In the genomic region with DNA sequence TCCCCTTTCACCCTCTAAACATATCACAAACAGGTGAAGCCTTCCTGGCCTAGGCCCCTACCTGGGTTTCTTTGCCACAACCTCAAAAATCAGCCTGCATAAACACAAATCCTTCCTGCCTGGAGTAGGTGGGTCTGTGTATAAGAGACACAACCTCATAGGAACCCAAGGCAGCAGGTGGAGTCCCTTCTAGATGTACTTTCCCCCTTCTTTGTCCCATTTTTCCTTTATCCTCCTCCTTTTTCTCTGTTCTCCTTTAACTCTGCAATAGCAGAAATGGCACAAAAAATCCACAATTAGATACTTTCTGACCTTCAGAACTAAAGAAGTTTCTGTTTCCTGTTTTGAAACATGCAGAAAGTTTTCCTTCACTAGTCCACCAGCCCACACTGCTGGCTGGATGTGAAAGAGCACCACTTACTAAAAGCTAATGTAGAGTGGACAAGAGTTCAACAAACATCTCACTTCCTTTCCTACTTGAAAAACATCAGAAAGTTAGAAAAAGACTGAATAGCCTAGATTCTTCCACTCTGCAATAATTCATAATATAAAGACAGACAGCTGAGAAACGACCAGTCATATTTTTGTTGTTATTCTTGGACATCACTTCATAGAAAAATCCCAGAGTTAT, we compare ENCODE assay signal across 10 cellular contexts. TPM values are rescaled to one million over a fixed set of nuclear protein-coding genes. Genes with fewer than 3 reads are reported as not detected.
A peak's percentile ranks its signal among the peaks of the same experiment; 100 is the strongest.
DNase-seq lines count a peak whose midpoint lies in the region; ATAC-seq, FAIRE-seq and TF ChIP-seq lines count a peak whose summit lies in the region.
"Had no signal": no experiment of that assay in that cellular context is flagged by ENCODE, and none has a peak within 500 bp of the region (broad histone marks: within the 10 kb centered on the region; RNA-seq: fewer than 3 reads in every experiment).

No MANE protein-coding gene starts in this region.

- no peak overlapping the region for H3K4me2 ChIP-seq in HepG2 (ENCODE audit: low read depth, low read length)

- no peak overlapping the region for H2AFZ ChIP-seq in HepG2 (ENCODE audit: low read length)

- ATAC-seq in GM21515 (IDR thresholded peaks at IDR 0.05; ENCODE audit: unreplicated experiment) (peak; percentile 68), HepG2 (peak; percentile 60; the same call in 2 of the 3 replicates), HG03108 (IDR thresholded peaks at IDR 0.05; ENCODE audit: unreplicated experiment) (no peak)
- no peak for ATAC-seq in activated naive CD8-positive, alpha-beta T cell treated with anti-CD3 and anti-CD28 coated beads, Interleukin-2, amount 10 ng/mL, durations not matched to agents 7 days and 5 days (ENCODE audit: low read depth)

- no peak for TF ChIP-seq EP300 in HepG2 (IDR thresholded peaks at IDR 0.05; ENCODE audit: low read depth in 2 of 2, low read length in 2 of 2)
- no peak for TF ChIP-seq EP300 in HepG2 (CRISPR knock-in tag; IDR thresholded peaks at IDR 0.05; ENCODE audit: borderline replicate concordance)

- H3K9ac ChIP-seq in HepG2 (ENCODE audit: insufficient read depth, low read depth, low read length), result no peak overlapping the region

- DNase-seq in AG10803 (ENCODE audit: low read depth), result peak; percentile 44
- no peak for DNase-seq in activated naive CD8-positive, alpha-beta T cell treated with anti-CD3 and anti-CD28 coated beads, Interleukin-2, amount 10 ng/mL, durations not matched to agents 7 days and 5 days
- DNase-seq in HepG2 (ENCODE audit: low spot score), result no peak
- DNase-seq in ACHN, result no peak
- no peak for DNase-seq in NCI-H774 (lab: John Stamatoyannopoulos, UW)
- DNase-seq in activated CD4-positive, alpha-beta T cell treated with anti-CD3 and anti-CD28 coated beads for 48 hours, result no peak
- DNase-seq: NCI-H524 treated with DMSO at 0.1 percent for 48 hours had no signal

- TF ChIP-seq CTCF in AG10803 (conservative IDR thresholded peaks at IDR 0.05; ENCODE audit: low read length) (peak; percentile 43), HepG2 (CRISPR knock-in tag; IDR thresholded peaks at IDR 0.05) (no peak)

- in situ Hi-C loops in HepG2 (cut with HindIII; ENCODE audit: extremely low pct_ligation_motif_present, low pct_unique_long_range_greater_than_20kb) (no loop called here), ACHN (cut with HindIII; ENCODE audit: low pct_ligation_motif_present, low pct_unique_long_range_greater_than_20kb, low sequenced_read_pairs) (no loop called here)

- intact Hi-C loops in HepG2 (cut with micrococcal nuclease; ENCODE audit: unreplicated experiment), result no loop called here

- peak overlapping the region; percentile 0 for H3K27ac ChIP-seq in HepG2 (ENCODE audit: extremely low read length, insufficient read depth, low read length)

- H3K4me1 ChIP-seq in HepG2 (ENCODE audit: insufficient read depth, low read length), result peaks cover 33% of the 10 kb centered on the region

- BruUV-seq in HepG2 (replicated peaks; lab: Mats Ljungman, UMichigan), result no TSS peak

- POLR2A ChIA-PET in activated naive CD8-positive, alpha-beta T cell treated with anti-CD3 and anti-CD28 coated beads, Interleukin-2, amount 10 ng/mL, durations not matched to agents 7 days and 5 days (lab: Charles Lee), result no interaction called here
- POLR2A ChIA-PET in HepG2 (lab: Yijun Ruan, JAX), result interaction anchor here (1.2 to 2.1 kb wide), 2 partner anchors 11 to 17 kb away, joined by 3 to 12 read pairs; a partner anchor contains a TSS

- H4K20me1 ChIP-seq in HepG2 (ENCODE audit: insufficient read depth, low read length), result no peaks in the 10 kb centered on the region

- FAIRE-seq in HepG2 (lab: Jason Lieb, UNC), result no peak
- FAIRE-seq: keratinocyte had no signal

- H3K27me3 Mint-ChIP-seq in activated naive CD8-positive, alpha-beta T cell treated with anti-CD3 and anti-CD28 coated beads, Interleukin-2, amount 10 ng/mL, durations not matched to agents 7 days and 5 days, result no peaks in the 10 kb centered on the region

- H3K36me3 Mint-ChIP-seq in activated naive CD8-positive, alpha-beta T cell treated with anti-CD3 and anti-CD28 coated beads, Interleukin-2, amount 10 ng/mL, durations not matched to agents 7 days and 5 days, result peaks cover 13% of the 10 kb centered on the region

- TF ChIP-seq POLR2A in HepG2 (IDR thresholded peaks at IDR 0.05; ENCODE audit: insufficient read depth in 1 of 2, low read depth in 2 of 2, low read length in 2 of 2), result no peak

- no peak overlapping the region for H3K4me3 ChIP-seq in AG10803 (ENCODE audit: low read length)
- no peak overlapping the region for H3K4me3 ChIP-seq in HepG2 (replicated peaks in 1 of 3; ENCODE audit: insufficient read depth in 1 of 3, low read depth in 2 of 3, low read length in 3 of 3)

- 82% methylated on average over 1 of the region's 1 CpG for WGBS in HepG2 (ENCODE audit: low lambda C conversion rate)

- no peak for TF ChIP-seq RAD21 in HepG2 (CRISPR knock-in tag; IDR thresholded peaks at IDR 0.05)

- no peaks in the 10 kb centered on the region for H3K79me2 ChIP-seq in HepG2 (ENCODE audit: insufficient read depth, low read length)

- no peaks in the 10 kb centered on the region for H3K27me3 ChIP-seq in HepG2 (ENCODE audit: control insufficient read depth in 1 of 2, insufficient read depth in 2 of 2, low read length in 2 of 2)

- peaks cover 13 to 30% of the 10 kb centered on the region in 2 experiments for H3K36me3 ChIP-seq in HepG2 (replicated peaks in 1 of 2; ENCODE audit: control insufficient read depth in 1 of 2, insufficient read depth in 2 of 2, low read length in 2 of 2)

- peaks cover 8% of the 10 kb centered on the region for H3K9me3 Mint-ChIP-seq in activated naive CD8-positive, alpha-beta T cell treated with anti-CD3 and anti-CD28 coated beads, Interleukin-2, amount 10 ng/mL, durations not matched to agents 7 days and 5 days

- H3K4me1 Mint-ChIP-seq in activated naive CD8-positive, alpha-beta T cell treated with anti-CD3 and anti-CD28 coated beads, Interleukin-2, amount 10 ng/mL, durations not matched to agents 7 days and 5 days, result peaks cover 19% of the 10 kb centered on the region

- CTCF ChIA-PET in HepG2 (lab: Yijun Ruan, JAX; ENCODE audit: low intra/inter-chr PET ratio, low total read pairs), result no interaction called here

- peak overlapping the region; percentile 6 for H3K27ac Mint-ChIP-seq in activated naive CD8-positive, alpha-beta T cell treated with anti-CD3 and anti-CD28 coated beads, Interleukin-2, amount 10 ng/mL, durations not matched to agents 7 days and 5 days

- no peaks in the 10 kb centered on the region for H3K9me3 ChIP-seq in HepG2 (ENCODE audit: low read length)

- no peak overlapping the region for H3K4me3 Mint-ChIP-seq in activated naive CD8-positive, alpha-beta T cell treated with anti-CD3 and anti-CD28 coated beads, Interleukin-2, amount 10 ng/mL, durations not matched to agents 7 days and 5 days

TF ChIP-seq in HepG2, 621 proteins besides CTCF, POLR2A, EP300 and RAD21 (continues in another document):
- TF ChIP-seq, protein P1, sequence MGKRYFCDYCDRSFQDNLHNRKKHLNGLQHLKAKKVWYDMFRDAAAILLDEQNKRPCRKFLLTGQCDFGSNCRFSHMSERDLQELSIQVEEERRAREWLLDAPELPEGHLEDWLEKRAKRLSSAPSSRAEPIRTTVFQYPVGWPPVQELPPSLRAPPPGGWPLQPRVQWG (CRISPR knock-in tag; IDR thresholded peaks at IDR 0.05; ENCODE audit: borderline replicate concordance, low read depth), result no peak
- no peak for TF ChIP-seq IRX3 (CRISPR knock-in tag; IDR thresholded peaks at IDR 0.05; ENCODE audit: borderline replicate concordance, low read depth)

RNA-seq across cellular contexts. Expression of a gene that starts 11.2 kb away (rescaled TPM):
- total RNA-seq in activated naive CD8-positive, alpha-beta T cell treated with anti-CD3 and anti-CD28 coated beads, Interleukin-2, amount 10 ng/mL, durations not matched to agents 7 days and 5 days, result 1 to 10 TPM; 4.1 to 4.6 TPM
- total RNA-seq in HepG2 (2016; rRNA removed; fragmentation: Illumina TruSeq; extraction: Trizol), result 10.6 and 19.2 TPM in 2 replicates
- 2.5 and 3.1 TPM in 2 replicates for total RNA-seq in HepG2 (2016; cell fraction: cytosol; rRNA removed; fragmentation: Illumina TruSeq; extraction: Trizol; ENCODE audit: low read depth)
- total RNA-seq in HepG2 (2016; cell fraction: insoluble cytoplasmic fraction; rRNA removed; fragmentation: Illumina TruSeq; extraction: Trizol), result 10.6 and 17.6 TPM in 2 replicates
- 20.1 and 24.4 TPM in 2 replicates for total RNA-seq in HepG2 (2016; cell fraction: membrane; rRNA removed; fragmentation: Illumina TruSeq; extraction: Trizol)
- total RNA-seq in HepG2 (2016; cell fraction: nucleus; rRNA removed; fragmentation: Illumina TruSeq; extraction: Trizol), result 9.0 and 10.7 TPM in 2 replicates
- 21.4 and 24.9 TPM in 2 replicates for polyA plus RNA-seq in HepG2 (2011; rRNA removed)
- 14.9 and 22.6 TPM in 2 replicates for polyA plus RNA-seq in HepG2 (2011; cell fraction: cytosol; rRNA removed)
- 12.3 and 12.6 TPM in 2 replicates for polyA plus RNA-seq in HepG2 (2011; cell fraction: nucleus; rRNA removed)
- polyA plus RNA-seq in HepG2 (2012), result 35.5 and 45.2 TPM in 2 replicates
- polyA plus RNA-seq in HepG2 (2016; cell fraction: cytosol; fragmentation: Illumina TruSeq; extraction: Trizol; ENCODE audit: low read depth), result 3.4 and 3.6 TPM in 2 replicates
- polyA plus RNA-seq in HepG2 (2016; cell fraction: insoluble cytoplasmic fraction; fragmentation: Illumina TruSeq; extraction: Trizol; ENCODE audit: low read depth), result 19.5 and 21.2 TPM in 2 replicates
- polyA plus RNA-seq in HepG2 (2016; cell fraction: membrane; fragmentation: Illumina TruSeq; extraction: Trizol; ENCODE audit: low read depth), result 19.1 and 22.9 TPM in 2 replicates
- polyA plus RNA-seq in HepG2 (2016; cell fraction: nucleus; fragmentation: Illumina TruSeq; extraction: Trizol; ENCODE audit: insufficient read depth, low read depth), result 12.8 and 14.3 TPM in 2 replicates
- polyA minus RNA-seq in HepG2 (2011; rRNA and poly(A)+ RNA removed; ENCODE audit: low replicate concordance), result 0.47 and 45.0 TPM in 2 replicates
- 26.4 and 29.2 TPM in 2 replicates for polyA minus RNA-seq in HepG2 (2011; cell fraction: cytosol; rRNA and poly(A)+ RNA removed)
- 33.1 and 37.5 TPM in 2 replicates for polyA minus RNA-seq in HepG2 (2011; cell fraction: nucleus; rRNA and poly(A)+ RNA removed)

Comparison
In these comparisons a context has a peak if more than half of its experiments do, and no peak if none do; other contexts are left out.
1. ATAC-seq: peak in GM21515 (single experiment) and HepG2 (single experiment); none in activated naive CD8-positive, alpha-beta T cell treated with anti-CD3 and anti-CD28 coated beads, Interleukin-2, amount 10 ng/mL, durations not matched to agents 7 days and 5 days (single experiment) and HG03108 (single experiment).